In the genomic region with DNA sequence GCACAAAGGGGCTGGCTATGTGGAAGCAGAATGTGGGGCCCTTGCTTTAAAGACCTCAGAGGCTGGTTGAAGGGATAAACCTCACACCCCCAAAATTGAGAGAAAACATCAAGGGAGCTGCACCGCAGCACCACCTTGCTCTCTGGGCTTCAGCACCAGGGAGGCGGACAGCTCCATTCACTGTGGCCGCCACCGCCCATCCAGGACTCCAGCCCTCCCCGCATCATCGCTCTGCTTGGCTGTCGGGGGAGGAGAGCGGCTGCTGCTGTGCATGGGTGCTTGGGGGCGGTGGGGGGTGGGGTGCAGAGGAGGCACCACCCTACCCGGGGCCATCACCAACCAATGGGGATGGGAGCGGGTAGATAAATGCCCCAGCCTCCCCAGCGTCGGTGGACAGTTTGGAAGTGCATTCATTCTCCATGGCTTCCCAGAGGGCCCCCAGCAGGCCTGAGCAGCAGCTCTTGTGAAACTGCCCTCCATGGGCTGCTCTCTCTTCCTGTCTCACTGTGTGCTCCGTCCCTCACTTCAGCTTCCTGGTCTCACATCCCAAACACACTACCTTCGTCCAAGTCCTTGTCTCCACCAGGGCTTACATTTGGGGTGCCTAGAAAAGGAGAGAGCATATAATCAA, we compare ENCODE assay signal across 9 cellular contexts.
DNase-seq lines count a peak whose midpoint lies in the region; TF ChIP-seq lines count a peak whose summit lies in the region.
"Had no signal": no experiment of that assay in that cellular context is flagged by ENCODE, and none has a peak within 500 bp of the region (broad histone marks: within the 10 kb centered on the region; RNA-seq: fewer than 3 reads in every experiment).

No MANE protein-coding gene starts in this region.

- no peak overlapping the region for H3K4me3 Mint-ChIP-seq in osteocyte (ENCODE audit: unreplicated experiment)

- no peak overlapping the region for H2AK5ac ChIP-seq in mesendoderm (ENCODE audit: low read length)

- no peaks in the 10 kb centered on the region for H3K36me3 ChIP-seq in mesendoderm (ENCODE audit: control insufficient read depth, insufficient read depth, low read length)

- no peaks in the 10 kb centered on the region for H3K79me1 ChIP-seq in mesendoderm (ENCODE audit: low read length)

- no peaks in the 10 kb centered on the region for H3K27me3 ChIP-seq in mesendoderm (ENCODE audit: insufficient read depth, low read length, poor library complexity)

- H3K56ac ChIP-seq in mesendoderm (ENCODE audit: low read length) = no peak overlapping the region

- no peak overlapping the region for H3K27ac ChIP-seq in mesendoderm (ENCODE audit: low read depth, low read length)
- H3K27ac ChIP-seq: VCaP had no signal

- no peaks in the 10 kb centered on the region for H3K36me3 Mint-ChIP-seq in osteocyte (ENCODE audit: unreplicated experiment)

- no peak overlapping the region for H3K23ac ChIP-seq in mesendoderm (ENCODE audit: low read length)

- no peak overlapping the region for H3K9ac ChIP-seq in mesendoderm (ENCODE audit: low read length)

- H4K5ac ChIP-seq in mesendoderm (ENCODE audit: low read length) = no peak overlapping the region

- no peaks in the 10 kb centered on the region for H3K4me1 Mint-ChIP-seq in osteocyte (ENCODE audit: unreplicated experiment)

- DNase-seq in D341Med (ENCODE audit: low spot score) (peak; percentile 36), LoVo (ENCODE audit: low spot score) (peak; percentile 24), astrocyte of the hippocampus (ENCODE audit: low read depth, low spot score) (peak; percentile 75), mesendoderm (peak; percentile 53), osteocyte (ENCODE audit: extremely low spot score, unreplicated experiment) (no peak), cerebellar cortex (ENCODE audit: low spot score) (no peak), NCI-H1694 (lab: John Stamatoyannopoulos, UW) (no peak)
- no peak for DNase-seq in central memory CD4-positive, alpha-beta T cell

- H3K27ac Mint-ChIP-seq in osteocyte (ENCODE audit: unreplicated experiment) = no peak overlapping the region

- H3K79me2 ChIP-seq in mesendoderm (ENCODE audit: control insufficient read depth, insufficient read depth, low read length) = no peaks in the 10 kb centered on the region

- no peak overlapping the region for H3K18ac ChIP-seq in mesendoderm (ENCODE audit: low read length)

- H3K4me2 ChIP-seq in mesendoderm (ENCODE audit: low read length) = no peak overlapping the region

- H3K4me1 ChIP-seq in mesendoderm (ENCODE audit: control insufficient read depth, low read depth, low read length) = no peaks in the 10 kb centered on the region

- peaks cover 12% of the 10 kb centered on the region for H3K9me3 Mint-ChIP-seq in osteocyte (ENCODE audit: unreplicated experiment)

- TF ChIP-seq CTCF in osteocyte (IDR thresholded peaks at IDR 0.05) = no peak

- H3K4me3 ChIP-seq in mesendoderm (ENCODE audit: low read length) = no peak overlapping the region

- no peak overlapping the region for H2BK15ac ChIP-seq in mesendoderm (replicated peaks; ENCODE audit: low read depth)

- H2BK120ac ChIP-seq in mesendoderm (ENCODE audit: low read depth, low read length) = no peak overlapping the region

- H3K4ac ChIP-seq in mesendoderm (ENCODE audit: low read depth, low read length) = no peak overlapping the region

- H2BK5ac ChIP-seq in mesendoderm (ENCODE audit: low read length) = no peak overlapping the region

- H4K8ac ChIP-seq in mesendoderm (ENCODE audit: low read depth, low read length) = no peak overlapping the region

- WGBS in mesendoderm (ENCODE audit: extremely low coverage, insufficient coverage, low lambda C conversion rate) = no CpG with 5 or more reads among the region's 15 CpGs

- peaks cover 2% of the 10 kb centered on the region for H3K27me3 Mint-ChIP-seq in osteocyte (ENCODE audit: unreplicated experiment)

Comparison
In these comparisons a context has a peak if more than half of its experiments do, and no peak if none do; other contexts are left out.
1. DNase-seq: peak in D341Med (single experiment), LoVo (single experiment), astrocyte of the hippocampus (single experiment) and mesendoderm (single experiment); none in osteocyte (single experiment), cerebellar cortex (single experiment), NCI-H1694 (single experiment) and central memory CD4-positive, alpha-beta T cell (single experiment).